ENCODE assay signal across 8 cellular contexts in genomic region chr6:156953478-156954146, GRCh38.
DNase-seq lines count a peak whose midpoint lies in the region; ATAC-seq, FAIRE-seq and TF ChIP-seq lines count a peak whose summit lies in the region.

No MANE protein-coding gene starts in this region.

- peak overlapping the region in 1 of 2 donors; percentile 26 for H3K27ac ChIP-seq in kidney (ENCODE audit: low read depth in 2 of 2, low read length in 2 of 2)
- peak overlapping the region; percentile 12 for H3K27ac ChIP-seq in suprapubic skin

- CTCF ChIA-PET in BJ (lab: Yijun Ruan, JAX) = interaction anchor here (0.6 to 1.1 kb wide), 2 partner anchors 66 to 338 kb away, joined by 3 read pairs; no protein-coding TSS in a partner anchor

- POLR2A ChIA-PET in BJ (lab: Charles Lee) = no interaction called here

- no peak for TF ChIP-seq EP300 in suprapubic skin (IDR thresholded peaks at IDR 0.05)

- H3K4me3 ChIP-seq in BJ (ENCODE audit: low read depth, low read length) = peak overlapping the region; percentile 24
- H3K4me3 ChIP-seq in cardiac fibroblast (replicated peaks in 1 of 2; ENCODE audit: low read depth in 2 of 2, low read length in 2 of 2) = peak overlapping the region in 1 of 2 donors; percentile 29
- no peak overlapping the region for H3K4me3 ChIP-seq in kidney (ENCODE audit: low read length in 2 of 2)
- no peak overlapping the region for H3K4me3 ChIP-seq in suprapubic skin

- H3K9ac ChIP-seq in kidney (ENCODE audit: low read length in 2 of 2) = no peak overlapping the region

- TF ChIP-seq POLR2A in H54 (IDR thresholded peaks at IDR 0.05; ENCODE audit: low read depth, low read length) (no peak), suprapubic skin (IDR thresholded peaks at IDR 0.05) (no peak)

- TF ChIP-seq CTCF in BJ (IDR thresholded peaks at IDR 0.05; ENCODE audit: insufficient read depth, low read depth, low read length) (peak; percentile 54), cardiac fibroblast (IDR thresholded peaks at IDR 0.05; ENCODE audit: low read depth, low read length) (peak; percentile 41), kidney (IDR thresholded peaks at IDR 0.05; ENCODE audit: borderline replicate concordance, extremely low read depth, insufficient read depth) (peak; percentile 43), suprapubic skin (IDR thresholded peaks at IDR 0.05) (peak in 1 of 2 donors; percentile 31)

- no peaks in the 10 kb centered on the region for H3K36me3 ChIP-seq in BJ (ENCODE audit: control insufficient read depth, insufficient read depth, low read length)
- no peaks in the 10 kb centered on the region for H3K36me3 ChIP-seq in kidney (ENCODE audit: control insufficient read depth in 1 of 2, insufficient read depth in 2 of 2, low read length in 2 of 2)
- no peaks in the 10 kb centered on the region for H3K36me3 ChIP-seq in suprapubic skin

- peak; percentile 97 for DNase-seq in BJ (ENCODE audit: low read depth)
- DNase-seq in H54 (ENCODE audit: insufficient read length, low spot score) = peak; percentile 59
- DNase-seq in NCI-H2227 treated with DMSO at 0.1 percent for 48 hours (lab: John Stamatoyannopoulos, UW) = peak; percentile 92
- peak; percentile 97 to 99 for DNase-seq in cardiac fibroblast (ENCODE audit: low read depth in 2 of 2)
- DNase-seq in kidney = no peak
- no peak for DNase-seq in suprapubic skin (ENCODE audit: low spot score in 2 of 2)

- ATAC-seq in GM18498 (IDR thresholded peaks at IDR 0.05; ENCODE audit: unreplicated experiment) (no peak), HG03469 (IDR thresholded peaks at IDR 0.05; ENCODE audit: unreplicated experiment) (no peak)

- intact Hi-C loops in kidney (cut with DNase I) = no loop called here

- no peaks in the 10 kb centered on the region for H3K27me3 ChIP-seq in BJ (ENCODE audit: control insufficient read depth, insufficient read depth, low read length)
- no peaks in the 10 kb centered on the region for H3K27me3 ChIP-seq in suprapubic skin

- peak; percentile 58 for FAIRE-seq in H54 (lab: Jason Lieb, UNC)
- FAIRE-seq in kidney (lab: Jason Lieb, UNC) = peak; percentile 92

- H3K9me3 ChIP-seq in kidney (ENCODE audit: control insufficient read depth in 1 of 2, low read length in 2 of 2) = no peaks in the 10 kb centered on the region
- H3K9me3 ChIP-seq in suprapubic skin = no peaks in the 10 kb centered on the region

- WGBS in suprapubic skin = 12% methylated on average over 7 of the region's 7 CpGs

- H3K4me1 ChIP-seq in kidney (ENCODE audit: control insufficient read depth in 1 of 2, insufficient read depth in 1 of 2, low read depth in 1 of 2, low read length in 2 of 2) (peaks cover 31 to 37% of the 10 kb centered on the region in 2 donors), suprapubic skin (peaks cover 57% of the 10 kb centered on the region)

Comparison
In these comparisons a context has a peak if more than half of its experiments do, and no peak if none do; other contexts are left out.
1. DNase-seq: peak in BJ (single experiment), H54 (single experiment), NCI-H2227 treated with DMSO at 0.1 percent for 48 hours (single experiment) and cardiac fibroblast (2 of 2); none in kidney (single experiment) and suprapubic skin (0 of 2).